ENCODE assay signal across 1 cellular context in genomic region chr22:42992092-42992491, GRCh38.
TF ChIP-seq lines count a peak whose summit lies in the region.

No MANE protein-coding gene starts in this region.

TF ChIP-seq in GM12878, 131 proteins besides CTCF, POLR2A, EP300 and RAD21 (continued from another document):
- TF ChIP-seq MEF2B (IDR thresholded peaks at IDR 0.05; ENCODE audit: partially characterized antibody, poor library complexity, severe bottlenecking) (no peak), RBBP5 (conservative IDR thresholded peaks at IDR 0.05) (no peak), FOXK2 (IDR thresholded peaks at IDR 0.05) (no peak), ZNF217 (IDR thresholded peaks at IDR 0.05) (0 out of 2 replicates have a peak, but pooled peaks have one; percentile 42), SREBF1 (IDR thresholded peaks at IDR 0.05; ENCODE audit: low read length) (no peak), IRF5 (IDR thresholded peaks at IDR 0.05; ENCODE audit: borderline replicate concordance) (no peak)
TF ChIP-seq in GM12878: peak in this region for 1.
